Comparison of ENCODE assay signal across 1 cellular context in the genomic region with DNA sequence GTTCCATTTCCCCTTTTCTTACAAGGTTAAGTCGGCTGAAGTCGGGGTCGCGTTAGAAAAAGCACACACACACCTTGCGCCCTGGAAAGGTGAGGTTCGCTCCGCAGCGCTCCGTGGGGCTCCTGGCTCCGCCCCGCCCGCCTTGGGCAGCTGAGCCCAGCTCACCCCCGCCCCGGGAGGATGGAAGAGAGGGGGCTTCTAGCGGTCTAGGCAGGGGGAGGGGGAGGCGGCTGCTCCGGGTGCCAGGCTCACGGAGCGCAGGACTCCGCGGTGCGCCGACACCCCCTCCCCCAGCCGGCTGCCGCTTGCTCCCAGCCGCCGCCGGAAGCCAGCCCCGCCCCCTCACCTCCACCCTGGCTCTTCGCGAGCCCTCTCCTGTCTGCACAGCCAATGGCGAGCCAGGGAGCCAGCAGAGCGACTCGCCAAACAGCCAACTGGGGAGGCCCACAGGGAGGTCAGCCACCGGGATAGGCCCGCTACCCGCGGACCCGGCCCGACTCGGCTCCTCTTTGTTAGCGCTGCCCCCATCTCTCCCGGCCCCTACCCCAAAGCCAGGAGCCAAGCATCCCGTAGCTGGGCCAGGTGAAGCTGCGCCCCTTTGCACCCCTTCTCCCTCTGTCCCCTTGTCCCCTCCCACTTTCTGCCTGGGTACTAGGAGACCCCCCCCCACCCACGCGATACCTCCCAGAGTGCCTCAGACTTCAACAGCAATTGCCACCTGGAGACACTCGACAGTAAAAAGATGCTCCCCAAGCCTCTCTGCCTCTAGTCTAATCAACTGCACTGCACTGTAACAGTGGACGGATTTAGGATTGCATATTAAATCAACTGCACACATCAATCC.
TF ChIP-seq lines count a peak whose summit lies in the region.

No MANE protein-coding gene starts in this region.

TF ChIP-seq in SK-N-SH, 30 proteins besides CTCF, POLR2A, EP300 and RAD21 (continued from another document):
- TF ChIP-seq, protein P1, sequence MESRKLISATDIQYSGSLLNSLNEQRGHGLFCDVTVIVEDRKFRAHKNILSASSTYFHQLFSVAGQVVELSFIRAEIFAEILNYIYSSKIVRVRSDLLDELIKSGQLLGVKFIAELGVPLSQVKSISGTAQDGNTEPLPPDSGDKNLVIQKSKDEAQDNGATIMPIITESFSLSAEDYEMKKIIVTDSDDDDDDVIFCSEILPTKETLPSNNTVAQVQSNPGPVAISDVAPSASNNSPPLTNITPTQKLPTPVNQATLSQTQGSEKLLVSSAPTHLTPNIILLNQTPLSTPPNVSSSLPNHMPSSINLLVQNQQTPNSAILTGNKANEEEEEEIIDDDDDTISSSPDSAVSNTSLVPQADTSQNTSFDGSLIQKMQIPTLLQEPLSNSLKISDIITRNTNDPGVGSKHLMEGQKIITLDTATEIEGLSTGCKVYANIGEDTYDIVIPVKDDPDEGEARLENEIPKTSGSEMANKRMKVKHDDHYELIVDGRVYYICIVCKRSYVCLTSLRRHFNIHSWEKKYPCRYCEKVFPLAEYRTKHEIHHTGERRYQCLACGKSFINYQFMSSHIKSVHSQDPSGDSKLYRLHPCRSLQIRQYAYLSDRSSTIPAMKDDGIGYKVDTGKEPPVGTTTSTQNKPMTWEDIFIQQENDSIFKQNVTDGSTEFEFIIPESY (IDR thresholded peaks at IDR 0.05; ENCODE audit: borderline replicate concordance, low read depth), result no peak
- TF ChIP-seq USF1 (IDR thresholded peaks at IDR 0.05; ENCODE audit: borderline replicate concordance, low read depth) (0 out of 2 replicates have a peak, but pooled peaks have one; percentile 2), POLR2AphosphoS5 (IDR thresholded peaks at IDR 0.05; ENCODE audit: low read depth, low read length) (peak; percentile 52; the same call in 1 of the 2 replicates), SIN3A (IDR thresholded peaks at IDR 0.05; ENCODE audit: borderline replicate concordance, low read depth, low read length) (peak; percentile 44; the same call in 1 of the 2 replicates), CHD2 (IDR thresholded peaks at IDR 0.05; ENCODE audit: low read length, partially characterized antibody) (peak; percentile 90), FOXJ3 (CRISPR knock-in tag; IDR thresholded peaks at IDR 0.05) (no peak)
- TF ChIP-seq, protein P2, sequence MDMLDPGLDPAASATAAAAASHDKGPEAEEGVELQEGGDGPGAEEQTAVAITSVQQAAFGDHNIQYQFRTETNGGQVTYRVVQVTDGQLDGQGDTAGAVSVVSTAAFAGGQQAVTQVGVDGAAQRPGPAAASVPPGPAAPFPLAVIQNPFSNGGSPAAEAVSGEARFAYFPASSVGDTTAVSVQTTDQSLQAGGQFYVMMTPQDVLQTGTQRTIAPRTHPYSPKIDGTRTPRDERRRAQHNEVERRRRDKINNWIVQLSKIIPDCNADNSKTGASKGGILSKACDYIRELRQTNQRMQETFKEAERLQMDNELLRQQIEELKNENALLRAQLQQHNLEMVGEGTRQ (IDR thresholded peaks at IDR 0.05; ENCODE audit: borderline replicate concordance, low read depth, low read length), result no peak
